20 cellular contexts compared by ENCODE assay signal in genomic region chr1:231265379-231265778, GRCh38.
"Had no signal": no experiment of that assay in that cellular context is flagged by ENCODE, and none has a peak within 500 bp of the region (broad histone marks: within the 10 kb centered on the region; RNA-seq: fewer than 3 reads in every experiment).

No MANE protein-coding gene starts in this region.

- H3K9me3 ChIP-seq: SJCRH30 had no signal

- H3K27me3 ChIP-seq: SJCRH30 had no signal

- H3K4me1 ChIP-seq: SJCRH30 had no signal

- H3K4me3 ChIP-seq: SJCRH30 had no signal

- ATAC-seq: Panc1, Right ventricle myocardium inferior, SK-N-SH treated with all-trans-retinoic acid at 6 μM for 48 hours had no signal

- H3K27ac ChIP-seq: HL-60, SJCRH30 had no signal

- DNase-seq: KBM-7, MV-4-11, NCI-H1048, NCI-H1105, NCI-H1417, NCI-H1436 treated with DMSO at 0.1 percent for 48 hours, NCI-H1694, NCI-H187 treated with DMSO at 0.1 percent for 48 hours, NCI-H2029 treated with DMSO at 0.1 percent for 48 hours, NCI-H2171 treated with DMSO at 0.1 percent for 48 hours, NCI-H345, NCI-H524, NCI-H526 treated with DMSO at 0.1 percent for 48 hours, NCI-H748 treated with DMSO at 0.1 percent for 48 hours, SHP77 treated with DMSO at 0.1 percent for 48 hours, SJCRH30 had no signal
